In genomic region chr9:87812375-87813118, GRCh38 we compare ENCODE assay signal across 8 cellular contexts.
DNase-seq lines count a peak whose midpoint lies in the region; ATAC-seq lines count a peak whose summit lies in the region.

No MANE protein-coding gene starts in this region.

- peak in 1 of 5 donors; percentile 5 for DNase-seq in CD4-positive, alpha-beta memory T cell
- peak; percentile 48 for DNase-seq in HT-29 (ENCODE audit: low spot score)
- no peak for DNase-seq in activated T-helper 2 cell treated with anti-CD3 and anti-CD28 coated beads, Interferon-gamma antibody, Interleukin-2, Interleukin-4, amounts not matched to agents 10 μg/mL and 5 μg/mL and 100 μg/mL, durations not matched to agents 14 hours and 24 hours and 36 hours (ENCODE audit: low spot score)
- DNase-seq in left ventricle myocardium superior = no peak
- peak; percentile 71 for DNase-seq in stimulated activated CD4-positive, alpha-beta T cell treated with anti-CD3 and anti-CD28 coated beads, Interleukin-1b, Interleukin-23, amount 100 ng/mL, for 48 hours
- no peak for DNase-seq in NCI-H1694 (lab: John Stamatoyannopoulos, UW)
- no peak for DNase-seq in NCI-H2196 treated with DMSO at 0.1 percent for 48 hours (lab: John Stamatoyannopoulos, UW; ENCODE audit: unreplicated experiment)

- intact Hi-C loops in CD4-positive, alpha-beta memory T cell (cut with micrococcal nuclease) = loop anchor here (1.0 kb wide), 2 partner anchors 128 to 134 kb away; no protein-coding TSS in a partner anchor
- intact Hi-C loops in activated T-helper 2 cell treated with anti-CD3 and anti-CD28 coated beads, Interferon-gamma antibody, Interleukin-2, Interleukin-4, amounts not matched to agents 10 μg/mL and 5 μg/mL and 100 μg/mL, durations not matched to agents 14 hours and 24 hours and 36 hours (cut with micrococcal nuclease) = loop anchor here (1.0 to 5.0 kb wide), 9 partner anchors 19 to 475 kb away; partner anchors contain the start of gene CTSL
- intact Hi-C loops in left ventricle myocardium superior (cut with micrococcal nuclease) = loop anchor here (5.0 kb wide), 1 partner anchor 130 kb away; no protein-coding TSS in a partner anchor

- no peaks in the 10 kb centered on the region for H3K36me3 Mint-ChIP-seq in CD4-positive, alpha-beta memory T cell
- H3K36me3 Mint-ChIP-seq in activated T-helper 2 cell treated with anti-CD3 and anti-CD28 coated beads, Interferon-gamma antibody, Interleukin-2, Interleukin-4, amounts not matched to agents 10 μg/mL and 5 μg/mL and 100 μg/mL, durations not matched to agents 14 hours and 24 hours and 36 hours (ENCODE audit: low read depth) = peaks cover 4% of the 10 kb centered on the region

- no peaks in the 10 kb centered on the region for H3K36me3 ChIP-seq in CD4-positive, alpha-beta memory T cell (ENCODE audit: insufficient read depth, low read length)

- CTCF ChIA-PET in CD4-positive, alpha-beta memory T cell (lab: Charles Lee; ENCODE audit: partially characterized antibody) = interaction anchor here (0.7 to 2.1 kb wide), 5 partner anchors 83 to 137 kb away, joined by 3 to 5 read pairs (median 4); no protein-coding TSS in a partner anchor

- peaks cover 0 to 15% (median under 1%) of the 10 kb centered on the region in 4 donors for H3K4me1 Mint-ChIP-seq in CD4-positive, alpha-beta memory T cell
- H3K4me1 Mint-ChIP-seq in activated T-helper 2 cell treated with anti-CD3 and anti-CD28 coated beads, Interferon-gamma antibody, Interleukin-2, Interleukin-4, amounts not matched to agents 10 μg/mL and 5 μg/mL and 100 μg/mL, durations not matched to agents 14 hours and 24 hours and 36 hours (ENCODE audit: low read depth) = peaks cover 32% of the 10 kb centered on the region

- H3K9me3 ChIP-seq in CD4-positive, alpha-beta memory T cell (ENCODE audit: control insufficient read depth in 1 of 2, low read length in 2 of 2) = no peaks in the 10 kb centered on the region

- no peak overlapping the region for H3K27ac ChIP-seq in CD4-positive, alpha-beta memory T cell (ENCODE audit: low read depth, low read length)

- H3K27me3 ChIP-seq in CD4-positive, alpha-beta memory T cell (ENCODE audit: insufficient read depth, low read length) = no peaks in the 10 kb centered on the region

- H3K27me3 Mint-ChIP-seq in CD4-positive, alpha-beta memory T cell = peaks cover 0 to 6% of the 10 kb centered on the region in 2 donors
- peaks cover 7% of the 10 kb centered on the region for H3K27me3 Mint-ChIP-seq in activated T-helper 2 cell treated with anti-CD3 and anti-CD28 coated beads, Interferon-gamma antibody, Interleukin-2, Interleukin-4, amounts not matched to agents 10 μg/mL and 5 μg/mL and 100 μg/mL, durations not matched to agents 14 hours and 24 hours and 36 hours (ENCODE audit: low read depth)

- no peak overlapping the region for H3K27ac Mint-ChIP-seq in CD4-positive, alpha-beta memory T cell
- peak overlapping the region; percentile 52 for H3K27ac Mint-ChIP-seq in activated T-helper 2 cell treated with anti-CD3 and anti-CD28 coated beads, Interferon-gamma antibody, Interleukin-2, Interleukin-4, amounts not matched to agents 10 μg/mL and 5 μg/mL and 100 μg/mL, durations not matched to agents 14 hours and 24 hours and 36 hours

- POLR2A ChIA-PET in CD4-positive, alpha-beta memory T cell (lab: Charles Lee; ENCODE audit: partially characterized antibody) = no interaction called here

- peak overlapping the region in 6 of 8 donors; percentile 11 to 51 (median 36) for H3K4me3 Mint-ChIP-seq in CD4-positive, alpha-beta memory T cell
- no peak overlapping the region for H3K4me3 Mint-ChIP-seq in activated T-helper 2 cell treated with anti-CD3 and anti-CD28 coated beads, Interferon-gamma antibody, Interleukin-2, Interleukin-4, amounts not matched to agents 10 μg/mL and 5 μg/mL and 100 μg/mL, durations not matched to agents 14 hours and 24 hours and 36 hours (ENCODE audit: low read depth)

- H3K9me3 Mint-ChIP-seq in CD4-positive, alpha-beta memory T cell = peaks cover 0 to 4% (median 1%) of the 10 kb centered on the region in 8 donors
- H3K9me3 Mint-ChIP-seq in activated T-helper 2 cell treated with anti-CD3 and anti-CD28 coated beads, Interferon-gamma antibody, Interleukin-2, Interleukin-4, amounts not matched to agents 10 μg/mL and 5 μg/mL and 100 μg/mL, durations not matched to agents 14 hours and 24 hours and 36 hours = peaks cover 25% of the 10 kb centered on the region

- no peak overlapping the region for H3K4me3 ChIP-seq in CD4-positive, alpha-beta memory T cell (ENCODE audit: low read length in 2 of 2)

- H3K4me1 ChIP-seq in CD4-positive, alpha-beta memory T cell (ENCODE audit: insufficient read depth, low read length) = peaks cover 10% of the 10 kb centered on the region

- ATAC-seq in left ventricle myocardium superior (peak; percentile 34), HG03342 (IDR thresholded peaks at IDR 0.05; ENCODE audit: unreplicated experiment) (no peak)

Comparison
In these comparisons a context has a peak if more than half of its experiments do, and no peak if none do; other contexts are left out.
1. DNase-seq: peak in HT-29 (single experiment) and stimulated activated CD4-positive, alpha-beta T cell treated with anti-CD3 and anti-CD28 coated beads, Interleukin-1b, Interleukin-23, amount 100 ng/mL, for 48 hours (single experiment); none in activated T-helper 2 cell treated with anti-CD3 and anti-CD28 coated beads, Interferon-gamma antibody, Interleukin-2, Interleukin-4, amounts not matched to agents 10 μg/mL and 5 μg/mL and 100 μg/mL, durations not matched to agents 14 hours and 24 hours and 36 hours (single experiment), left ventricle myocardium superior (single experiment), NCI-H1694 (single experiment) and NCI-H2196 treated with DMSO at 0.1 percent for 48 hours (single experiment).